ENCODE assay signal across 8 cellular contexts in genomic region chr7:111561659-111561908, GRCh38. TPM values are rescaled to one million over a fixed set of nuclear protein-coding genes. Genes with fewer than 3 reads are reported as not detected.
DNase-seq lines count a peak whose midpoint lies in the region; ATAC-seq, FAIRE-seq and TF ChIP-seq lines count a peak whose summit lies in the region.

No MANE protein-coding gene starts in this region.

- no peaks in the 10 kb centered on the region for H3K9me3 Mint-ChIP-seq in activated naive CD8-positive, alpha-beta T cell treated with anti-CD3 and anti-CD28 coated beads, Interleukin-2, amount 10 ng/mL, durations not matched to agents 7 days and 5 days

- in situ Hi-C loops in HepG2 (cut with HindIII; ENCODE audit: extremely low pct_ligation_motif_present, low pct_unique_long_range_greater_than_20kb), result no loop called here

- peaks cover 2% of the 10 kb centered on the region for H3K79me2 ChIP-seq in HepG2 (ENCODE audit: insufficient read depth, low read length)

- H3K9me3 ChIP-seq in HepG2 (ENCODE audit: low read length) (no peaks in the 10 kb centered on the region), thymus (ENCODE audit: control insufficient read depth) (no peaks in the 10 kb centered on the region)

- H4K20me1 ChIP-seq in HepG2 (ENCODE audit: insufficient read depth, low read length), result no peaks in the 10 kb centered on the region

- peak; percentile 5 for ATAC-seq in Right ventricle myocardium superior (ENCODE audit: poor library complexity)
- no peak for ATAC-seq in activated naive CD8-positive, alpha-beta T cell treated with anti-CD3 and anti-CD28 coated beads, Interleukin-2, amount 10 ng/mL, durations not matched to agents 7 days and 5 days (ENCODE audit: low read depth)
- peak; percentile 44 for ATAC-seq in HepG2

- DNase-seq in Right ventricle myocardium superior (no peak), cardiac septum (ENCODE audit: low spot score) (no peak), HepG2 (ENCODE audit: low spot score) (no peak), GM12892 (ENCODE audit: insufficient read length) (no peak), NCI-H1436 (lab: John Stamatoyannopoulos, UW) (no peak), cerebellar cortex (ENCODE audit: low spot score) (no peak)
- no peak for DNase-seq in activated naive CD8-positive, alpha-beta T cell treated with anti-CD3 and anti-CD28 coated beads, Interleukin-2, amount 10 ng/mL, durations not matched to agents 7 days and 5 days

- H3K4me2 ChIP-seq in HepG2 (ENCODE audit: low read depth, low read length), result peak overlapping the region; percentile 97

- intact Hi-C loops in Right ventricle myocardium superior (cut with DNase I), result no loop called here
- intact Hi-C loops in cardiac septum (cut with DNase I), result no loop called here
- intact Hi-C loops in HepG2 (cut with micrococcal nuclease; ENCODE audit: unreplicated experiment), result loop anchor here (5.0 kb wide), 1 partner anchor 469 kb away; the partner anchor contains the start of gene LRRN3

- peak overlapping the region; percentile 85 for H3K4me3 Mint-ChIP-seq in activated naive CD8-positive, alpha-beta T cell treated with anti-CD3 and anti-CD28 coated beads, Interleukin-2, amount 10 ng/mL, durations not matched to agents 7 days and 5 days

- CTCF ChIA-PET in HepG2 (lab: Yijun Ruan, JAX; ENCODE audit: low intra/inter-chr PET ratio, low total read pairs), result no interaction called here

- H3K27ac ChIP-seq in HepG2 (ENCODE audit: extremely low read length, insufficient read depth, low read length) (peak overlapping the region; percentile 77), thymus (ENCODE audit: low read depth) (no peak overlapping the region)

- H3K36me3 ChIP-seq in HepG2 (replicated peaks in 1 of 2; ENCODE audit: control insufficient read depth in 1 of 2, insufficient read depth in 2 of 2, low read length in 2 of 2) (peaks cover 0 to 7% of the 10 kb centered on the region in 2 experiments; a peak in 2 of 5 replicates), thymus (ENCODE audit: control insufficient read depth, insufficient read depth) (no peaks in the 10 kb centered on the region)

- TSS peak; percentile 77 for BruUV-seq in HepG2 (replicated peaks; lab: Mats Ljungman, UMichigan)

- H3K9ac ChIP-seq in HepG2 (ENCODE audit: insufficient read depth, low read depth, low read length), result peak overlapping the region; percentile 87

- 16% methylated on average over 5 of the region's 8 CpGs for WGBS in HepG2 (ENCODE audit: low lambda C conversion rate)
- WGBS in thymus, result 30% methylated on average over 8 of the region's 8 CpGs

- POLR2A ChIA-PET in activated naive CD8-positive, alpha-beta T cell treated with anti-CD3 and anti-CD28 coated beads, Interleukin-2, amount 10 ng/mL, durations not matched to agents 7 days and 5 days (lab: Charles Lee), result interaction anchor here (1.2 to 1.6 kb wide), 2 partner anchors 33 to 889 kb away, joined by 4 to 5 read pairs; partner anchors contain the start of gene IFRD1
- POLR2A ChIA-PET in HepG2 (lab: Yijun Ruan, JAX), result interaction anchor here (1.3 kb wide), 1 partner anchor 12 kb away, joined by 3 read pairs; no protein-coding TSS in a partner anchor

- peaks cover 15% of the 10 kb centered on the region for H3K36me3 Mint-ChIP-seq in activated naive CD8-positive, alpha-beta T cell treated with anti-CD3 and anti-CD28 coated beads, Interleukin-2, amount 10 ng/mL, durations not matched to agents 7 days and 5 days

- H2AFZ ChIP-seq in HepG2 (ENCODE audit: low read length), result no peak overlapping the region

- no peak for TF ChIP-seq RAD21 in HepG2 (CRISPR knock-in tag; IDR thresholded peaks at IDR 0.05)

- H3K27ac Mint-ChIP-seq in activated naive CD8-positive, alpha-beta T cell treated with anti-CD3 and anti-CD28 coated beads, Interleukin-2, amount 10 ng/mL, durations not matched to agents 7 days and 5 days, result peak overlapping the region; percentile 81

- H3K4me3 ChIP-seq in HepG2 (replicated peaks in 1 of 3; ENCODE audit: insufficient read depth in 1 of 3, low read depth in 2 of 3, low read length in 3 of 3), result peak overlapping the region; percentile 66 to 81 (median 80)
- peak overlapping the region; percentile 75 for H3K4me3 ChIP-seq in thymus (ENCODE audit: low read length)

- H3K27me3 Mint-ChIP-seq in activated naive CD8-positive, alpha-beta T cell treated with anti-CD3 and anti-CD28 coated beads, Interleukin-2, amount 10 ng/mL, durations not matched to agents 7 days and 5 days, result no peaks in the 10 kb centered on the region

- no peaks in the 10 kb centered on the region for H3K27me3 ChIP-seq in HepG2 (ENCODE audit: control insufficient read depth in 1 of 2, insufficient read depth in 2 of 2, low read length in 2 of 2)
- no peaks in the 10 kb centered on the region for H3K27me3 ChIP-seq in thymus (ENCODE audit: control insufficient read depth, insufficient read depth)

- TF ChIP-seq EP300 in HepG2 (IDR thresholded peaks at IDR 0.05; ENCODE audit: low read depth in 2 of 2, low read length in 2 of 2), result no peak
- TF ChIP-seq EP300 in HepG2 (CRISPR knock-in tag; IDR thresholded peaks at IDR 0.05; ENCODE audit: borderline replicate concordance), result no peak

- H3K4me1 ChIP-seq in HepG2 (ENCODE audit: insufficient read depth, low read length), result peaks cover 23% of the 10 kb centered on the region
- peaks cover 12% of the 10 kb centered on the region for H3K4me1 ChIP-seq in thymus (ENCODE audit: control insufficient read depth, insufficient read depth, low read length)

- no peak for FAIRE-seq in HepG2 (lab: Jason Lieb, UNC)
- no peak for FAIRE-seq in GM12892 (lab: Jason Lieb, UNC)

- no peak for TF ChIP-seq CTCF in HepG2 (CRISPR knock-in tag; IDR thresholded peaks at IDR 0.05)

- no peak for TF ChIP-seq POLR2A in HepG2 (IDR thresholded peaks at IDR 0.05; ENCODE audit: insufficient read depth in 1 of 2, low read depth in 2 of 2, low read length in 2 of 2)
- no peak for TF ChIP-seq POLR2A in GM12892 (IDR thresholded peaks at IDR 0.05; ENCODE audit: low read depth, low read length)

- H3K4me1 Mint-ChIP-seq in activated naive CD8-positive, alpha-beta T cell treated with anti-CD3 and anti-CD28 coated beads, Interleukin-2, amount 10 ng/mL, durations not matched to agents 7 days and 5 days, result peaks cover 28% of the 10 kb centered on the region

TF ChIP-seq in HepG2, 621 proteins besides CTCF, POLR2A, EP300 and RAD21 (continues in another document):
- TF ChIP-seq STAT5B (CRISPR knock-in tag; IDR thresholded peaks at IDR 0.05) (0 out of 2 replicates have a peak, but pooled peaks have one; percentile 13), SNAI1 (CRISPR knock-in tag; IDR thresholded peaks at IDR 0.05; ENCODE audit: borderline replicate concordance) (0 out of 2 replicates have a peak, but pooled peaks have one; percentile 36), LCORL (IDR thresholded peaks at IDR 0.05) (no peak), LCORL (CRISPR knock-in tag; IDR thresholded peaks at IDR 0.05) (peak; percentile 15; the same call in 1 of the 2 replicates), USF2 (IDR thresholded peaks at IDR 0.05; ENCODE audit: low read depth, low read length) (no peak), USF2 (CRISPR knock-in tag; IDR thresholded peaks at IDR 0.05; ENCODE audit: borderline replicate concordance) (no peak), NFKB2 (CRISPR knock-in tag; IDR thresholded peaks at IDR 0.05; ENCODE audit: borderline replicate concordance) (no peak), PPARG (CRISPR knock-in tag; conservative IDR thresholded peaks at IDR 0.05) (no peak)

RNA-seq across cellular contexts. Expression of gene IMMP2L, which starts 0.7 kb away (rescaled TPM):
- total RNA-seq in Right ventricle myocardium superior, result 13.6 TPM
- total RNA-seq in cardiac septum, result 16.7 TPM
- 10 to 100 TPM; 10.2 to 12.8 TPM for total RNA-seq in activated naive CD8-positive, alpha-beta T cell treated with anti-CD3 and anti-CD28 coated beads, Interleukin-2, amount 10 ng/mL, durations not matched to agents 7 days and 5 days
- total RNA-seq in HepG2 (2016; rRNA removed; fragmentation: Illumina TruSeq; extraction: Trizol), result 11.3 and 16.9 TPM in 2 replicates
- 10.8 and 11.0 TPM in 2 replicates for total RNA-seq in HepG2 (2016; cell fraction: cytosol; rRNA removed; fragmentation: Illumina TruSeq; extraction: Trizol; ENCODE audit: low read depth)
- 12.0 and 12.3 TPM in 2 replicates for total RNA-seq in HepG2 (2016; cell fraction: insoluble cytoplasmic fraction; rRNA removed; fragmentation: Illumina TruSeq; extraction: Trizol)
- 4.6 and 8.0 TPM in 2 replicates for total RNA-seq in HepG2 (2016; cell fraction: membrane; rRNA removed; fragmentation: Illumina TruSeq; extraction: Trizol)
- total RNA-seq in HepG2 (2016; cell fraction: nucleus; rRNA removed; fragmentation: Illumina TruSeq; extraction: Trizol), result 29.5 and 34.2 TPM in 2 replicates
- 7.8 and 8.3 TPM in 2 replicates for polyA plus RNA-seq in HepG2 (2011; rRNA removed)
- polyA plus RNA-seq in HepG2 (2011; cell fraction: cytosol; rRNA removed), result 4.7 and 8.3 TPM in 2 replicates
- 10.6 and 17.1 TPM in 2 replicates for polyA plus RNA-seq in HepG2 (2011; cell fraction: nucleus; rRNA removed)
- polyA plus RNA-seq in HepG2 (2012), result 14.0 and 16.2 TPM in 2 replicates
- polyA plus RNA-seq in HepG2 (2016; cell fraction: cytosol; fragmentation: Illumina TruSeq; extraction: Trizol; ENCODE audit: low read depth), result 2.4 and 3.2 TPM in 2 replicates
- 10.8 and 12.7 TPM in 2 replicates for polyA plus RNA-seq in HepG2 (2016; cell fraction: insoluble cytoplasmic fraction; fragmentation: Illumina TruSeq; extraction: Trizol; ENCODE audit: low read depth)
- 3.7 and 4.0 TPM in 2 replicates for polyA plus RNA-seq in HepG2 (2016; cell fraction: membrane; fragmentation: Illumina TruSeq; extraction: Trizol; ENCODE audit: low read depth)
- polyA plus RNA-seq in HepG2 (2016; cell fraction: nucleus; fragmentation: Illumina TruSeq; extraction: Trizol; ENCODE audit: insufficient read depth, low read depth), result 11.0 and 12.2 TPM in 2 replicates
- 9.3 and 13.7 TPM in 2 replicates for polyA minus RNA-seq in HepG2 (2011; rRNA and poly(A)+ RNA removed; ENCODE audit: low replicate concordance)
- polyA minus RNA-seq in HepG2 (2011; cell fraction: cytosol; rRNA and poly(A)+ RNA removed), result 2.2 and 5.3 TPM in 2 replicates
- polyA minus RNA-seq in HepG2 (2011; cell fraction: nucleus; rRNA and poly(A)+ RNA removed), result 67.0 and 76.2 TPM in 2 replicates
- 12.8 TPM for polyA plus RNA-seq in thymus
- 11.4 TPM for polyA plus RNA-seq in GM12892 (2012; ENCODE audit: missing spikeins)
